In genomic region chr3:48852151-48852550, GRCh38 we compare ENCODE assay signal across 15 cellular contexts.
"Had no signal": no experiment of that assay in that cellular context is flagged by ENCODE, and none has a peak within 500 bp of the region (broad histone marks: within the 10 kb centered on the region; RNA-seq: fewer than 3 reads in every experiment).

No MANE protein-coding gene starts in this region.

- ATAC-seq: left lung; natural killer cell treated with Interleukin-12 subunit alpha and Interleukin-12 subunit beta and Interleukin-15 and Interleukin-18, amount 100 ng/mL, for 72 hours had no signal

- H3K27ac Mint-ChIP-seq: memory B cell; natural killer cell treated with Interleukin-12 subunit alpha and Interleukin-12 subunit beta and Interleukin-15 and Interleukin-18, amount 100 ng/mL, for 72 hours; T-helper 1 cell treated with Interleukin-12 subunit alpha and Interleukin-12 subunit beta and Interleukin-4 antibody, amounts not matched to agents 30 μg/mL and 1 μg/mL, for 36 hours had no signal

- H3K4me3 Mint-ChIP-seq: memory B cell; natural killer cell treated with Interleukin-12 subunit alpha and Interleukin-12 subunit beta and Interleukin-15 and Interleukin-18, amount 100 ng/mL, for 72 hours; T-helper 1 cell treated with Interleukin-12 subunit alpha and Interleukin-12 subunit beta and Interleukin-4 antibody, amounts not matched to agents 30 μg/mL and 1 μg/mL, for 36 hours had no signal

- H3K9me3 ChIP-seq: left lung, testis had no signal

- H3K4me3 ChIP-seq: coronary artery, left lung, testis had no signal

- H3K27me3 Mint-ChIP-seq: memory B cell; natural killer cell treated with Interleukin-12 subunit alpha and Interleukin-12 subunit beta and Interleukin-15 and Interleukin-18, amount 100 ng/mL, for 72 hours had no signal

- H3K36me3 Mint-ChIP-seq: memory B cell; natural killer cell treated with Interleukin-12 subunit alpha and Interleukin-12 subunit beta and Interleukin-15 and Interleukin-18, amount 100 ng/mL, for 72 hours had no signal

- DNase-seq: activated CD4-positive, alpha-beta T cell treated with anti-CD3 and anti-CD28 coated beads, Interleukin-2, amount 50 U/mL, for 4 hours; activated CD4-positive, CD25-positive, alpha-beta regulatory T cell; activated naive CD4-positive, alpha-beta T cell; activated T-cell treated with anti-CD3 and anti-CD28 coated beads, Interleukin-2, amount 50 U/mL, for 48 hours; effector CD8-positive, alpha-beta T cell; left lung; stimulated activated CD4-positive, alpha-beta T cell treated with anti-CD3 and anti-CD28 coated beads, Interleukin-2, amount 100 ng/mL, for 48 hours; stimulated activated naive CD4-positive, alpha-beta T cell treated with Interleukin-2 at 50 U/mL for 16 hours; testis had no signal

- H3K9me3 Mint-ChIP-seq: memory B cell; natural killer cell treated with Interleukin-12 subunit alpha and Interleukin-12 subunit beta and Interleukin-15 and Interleukin-18, amount 100 ng/mL, for 72 hours; T-helper 1 cell treated with Interleukin-12 subunit alpha and Interleukin-12 subunit beta and Interleukin-4 antibody, amounts not matched to agents 30 μg/mL and 1 μg/mL, for 36 hours had no signal

- FAIRE-seq: frontal cortex, keratinocyte had no signal

- H3K27me3 ChIP-seq: left lung, testis had no signal

- H3K27ac ChIP-seq: coronary artery, left lung, testis had no signal
